Comparison of ENCODE assay signal across 19 cellular contexts in the genomic region with DNA sequence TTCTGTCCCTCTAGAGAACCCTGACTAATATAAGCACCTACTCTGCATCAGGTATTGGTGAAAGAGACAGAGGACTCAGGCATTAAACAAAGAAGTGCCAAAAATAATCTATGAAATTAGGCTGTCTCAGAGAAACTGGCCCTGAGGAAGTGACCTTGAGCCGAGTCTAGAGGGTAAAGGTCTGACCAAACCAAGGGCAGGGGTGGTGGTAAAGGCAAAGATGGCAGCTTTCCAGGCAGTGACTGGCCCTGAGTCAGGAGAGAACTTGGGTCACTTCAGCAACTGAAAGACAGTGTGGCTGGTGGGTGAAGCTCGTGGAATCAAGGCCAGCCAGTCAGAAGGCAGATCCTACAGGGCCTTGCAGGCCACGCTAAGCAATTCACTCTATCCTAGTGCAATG. TPM values are rescaled to one million over a fixed set of nuclear protein-coding genes. Genes with fewer than 3 reads are reported as not detected.
DNase-seq lines count a peak whose midpoint lies in the region; ATAC-seq and TF ChIP-seq lines count a peak whose summit lies in the region.
"Had no signal": no experiment of that assay in that cellular context is flagged by ENCODE, and none has a peak within 500 bp of the region (broad histone marks: within the 10 kb centered on the region; RNA-seq: fewer than 3 reads in every experiment).

No MANE protein-coding gene starts in this region.

- H3K4me1 Mint-ChIP-seq in stimulated activated memory B cell treated with anti-CD40 and anti-IgM and Interleukin-4, amounts not matched to agents 10 μg/mL and 1 μg/mL and 100 μg/mL, for 72 hours: peaks cover 39% of the 10 kb centered on the region
- H3K4me1 Mint-ChIP-seq in T-cell: peaks cover 28 to 39% (median 33%) of the 10 kb centered on the region in 3 donors

- no peaks in the 10 kb centered on the region for H3K27me3 ChIP-seq in adrenal gland
- H3K27me3 ChIP-seq in right lobe of liver: no peaks in the 10 kb centered on the region
- no peaks in the 10 kb centered on the region for H3K27me3 ChIP-seq in BE2C
- H3K27me3 ChIP-seq: body of pancreas, left lung, testis had no signal

- intact Hi-C loops in adrenal gland (cut with DNase I): no loop called here
- intact Hi-C loops in right lobe of liver (cut with DNase I): no loop called here

- POLR2A ChIA-PET in T-cell (lab: Charles Lee): interaction anchor here in 1 of 2 donors (0.5 kb wide), 1 partner anchor 793 kb away, joined by 4 read pairs; no protein-coding TSS in a partner anchor

- no peaks in the 10 kb centered on the region for H3K36me3 Mint-ChIP-seq in stimulated activated memory B cell treated with anti-CD40 and anti-IgM and Interleukin-4, amounts not matched to agents 10 μg/mL and 1 μg/mL and 100 μg/mL, for 72 hours
- H3K36me3 Mint-ChIP-seq in T-cell: peaks cover 4% of the 10 kb centered on the region

- no peak for TF ChIP-seq POLR2A in adrenal gland (IDR thresholded peaks at IDR 0.05)
- no peak for TF ChIP-seq POLR2A in right lobe of liver (IDR thresholded peaks at IDR 0.05)

- TF ChIP-seq CTCF in adrenal gland (IDR thresholded peaks at IDR 0.05) (no peak), right lobe of liver (IDR thresholded peaks at IDR 0.05) (no peak), BE2C (IDR thresholded peaks at IDR 0.05; ENCODE audit: low read depth, low read length) (no peak)

- no peaks in the 10 kb centered on the region for H3K36me3 ChIP-seq in adrenal gland (replicated peaks in 1 of 2)
- H3K36me3 ChIP-seq in right lobe of liver: no peaks in the 10 kb centered on the region
- no peaks in the 10 kb centered on the region for H3K36me3 ChIP-seq in BE2C
- H3K36me3 ChIP-seq: left lung had no signal

- CTCF ChIA-PET in T-cell (lab: Charles Lee): interaction anchor here in 1 of 2 donors (0.5 kb wide), 1 partner anchor 139 kb away, joined by 5 read pairs; no protein-coding TSS in a partner anchor

- peak; percentile 43 to 58 (median 47) for ATAC-seq in right lobe of liver
- no peak for ATAC-seq in stimulated activated memory B cell treated with anti-CD40 and anti-IgM and Interleukin-4, amounts not matched to agents 10 μg/mL and 1 μg/mL and 100 μg/mL, for 72 hours
- no peak for ATAC-seq in T-cell (replicated peaks in 1 of 4)
- ATAC-seq: body of pancreas, left lung had no signal

- no peaks in the 10 kb centered on the region for H3K9me3 Mint-ChIP-seq in stimulated activated memory B cell treated with anti-CD40 and anti-IgM and Interleukin-4, amounts not matched to agents 10 μg/mL and 1 μg/mL and 100 μg/mL, for 72 hours
- no peaks in the 10 kb centered on the region for H3K9me3 Mint-ChIP-seq in T-cell
- H3K9me3 Mint-ChIP-seq: activated naive CD4-positive, alpha-beta T cell treated with anti-CD3 and anti-CD28 coated beads, Interleukin-2, amount 50 U/mL, for 24 hours; HFFc6 had no signal

- H3K9me3 ChIP-seq in adrenal gland (replicated peaks in 1 of 3) (no peaks in the 10 kb centered on the region), right lobe of liver (no peaks in the 10 kb centered on the region), BE2C (no peaks in the 10 kb centered on the region)
- H3K9me3 ChIP-seq: body of pancreas, left lung, testis had no signal

- H3K27ac Mint-ChIP-seq in stimulated activated memory B cell treated with anti-CD40 and anti-IgM and Interleukin-4, amounts not matched to agents 10 μg/mL and 1 μg/mL and 100 μg/mL, for 72 hours: peak overlapping the region; percentile 12
- H3K27ac Mint-ChIP-seq in T-cell: no peak overlapping the region
- H3K27ac Mint-ChIP-seq: activated naive CD4-positive, alpha-beta T cell treated with anti-CD3 and anti-CD28 coated beads, Interleukin-2, amount 50 U/mL, for 24 hours; HFFc6 had no signal

- H3K4me3 ChIP-seq in adrenal gland: no peak overlapping the region
- no peak overlapping the region for H3K4me3 ChIP-seq in right lobe of liver
- H3K4me3 ChIP-seq in BE2C (ENCODE audit: low read depth, low read length): no peak overlapping the region
- H3K4me3 ChIP-seq: body of pancreas, left lung, testis had no signal

- peak overlapping the region in 1 of 5 donors; percentile 32 for H3K27ac ChIP-seq in adrenal gland
- H3K27ac ChIP-seq in right lobe of liver: peak overlapping the region in 1 of 3 donors; percentile 27
- H3K27ac ChIP-seq: parathyroid adenoma, testis had no signal

- H3K4me3 Mint-ChIP-seq in stimulated activated memory B cell treated with anti-CD40 and anti-IgM and Interleukin-4, amounts not matched to agents 10 μg/mL and 1 μg/mL and 100 μg/mL, for 72 hours: no peak overlapping the region
- no peak overlapping the region for H3K4me3 Mint-ChIP-seq in T-cell
- H3K4me3 Mint-ChIP-seq: activated naive CD4-positive, alpha-beta T cell treated with anti-CD3 and anti-CD28 coated beads, Interleukin-2, amount 50 U/mL, for 24 hours; HFFc6 had no signal

- DNase-seq in HT1080 (ENCODE audit: low read depth) (peak; percentile 28), adrenal gland (peak in 5 of 7 donors; percentile 47 to 58 (median 54)), right lobe of liver (peak in 2 of 3 donors; percentile 56 to 64), T-cell (no peak), BE2C (no peak)
- no peak for DNase-seq in central memory CD4-positive, alpha-beta T cell
- DNase-seq: activated CD4-positive, alpha-beta T cell treated with anti-CD3 and anti-CD28 coated beads, Interleukin-2, amount 50 U/mL, for 1 hour; activated T-cell treated with anti-CD3 and anti-CD28 coated beads, Interleukin-2, amount 50 U/mL, for 1 hour; C1 segment of cervical spinal cord; cortex of kidney; HFFc6; left lung; NK-92 treated with Interleukin-12 subunit alpha and Interleukin-12 subunit beta, amount 100 ng/mL, for 24 hours; stimulated activated CD4-positive, alpha-beta T cell treated with anti-CD3 and anti-CD28 coated beads, Interleukin-4, amount 100 ng/mL, for 24 hours; testis had no signal

- 32 to 56% (median 43%) methylated on average over 3 of the region's 3 CpGs for WGBS in adrenal gland, 4 donors
- 45% methylated on average over 3 of the region's 3 CpGs for WGBS in right lobe of liver (ENCODE audit: insufficient coverage, low coverage, low lambda C conversion rate, missing lambda C conversion rate)

- H3K27me3 Mint-ChIP-seq in stimulated activated memory B cell treated with anti-CD40 and anti-IgM and Interleukin-4, amounts not matched to agents 10 μg/mL and 1 μg/mL and 100 μg/mL, for 72 hours: no peaks in the 10 kb centered on the region
- no peaks in the 10 kb centered on the region for H3K27me3 Mint-ChIP-seq in T-cell
- H3K27me3 Mint-ChIP-seq: activated naive CD4-positive, alpha-beta T cell treated with anti-CD3 and anti-CD28 coated beads, Interleukin-2, amount 50 U/mL, for 24 hours had no signal

- H3K4me1 ChIP-seq in adrenal gland (replicated peaks in 1 of 2) (peaks cover 21 to 24% of the 10 kb centered on the region in 2 donors), right lobe of liver (peaks cover 0 to 31% (median 10%) of the 10 kb centered on the region in 4 donors), BE2C (no peaks in the 10 kb centered on the region)
- H3K4me1 ChIP-seq: parathyroid adenoma had no signal

RNA-seq across cellular contexts. Expression of gene CDKL1, which starts 30.6 kb away (rescaled TPM):
- 19.9 and 67.8 TPM in 2 replicates for total RNA-seq in HT1080 (2014; rRNA removed; shearing (Covaris generic))
- polyA plus RNA-seq in HT1080 (2015; cell fraction: cytosol; rRNA removed): 3.8 and 5.2 TPM in 2 replicates
- polyA plus RNA-seq in HT1080 (2015; cell fraction: nucleus; rRNA removed): 3.6 and 5.0 TPM in 2 replicates
- total RNA-seq in adrenal gland (10 to 100 TPM in 3 of 8 donors, 1 to 10 TPM in 5; 1.8 to 14.8 (median 7.6) TPM), right lobe of liver (1 to 10 TPM; 1.1 to 4.5 (median 2.8) TPM), T-cell (1 to 10 TPM; 4.6 to 7.7 (median 5.8) TPM)
- polyA plus RNA-seq in adrenal gland: 1 to 10 TPM; 1.5 to 8.3 (median 3.1) TPM
- polyA plus RNA-seq in BE2C (2012; ENCODE audit: insufficient read depth, insufficient read length, low read depth): 3.2 TPM

RNA-seq across cellular contexts. Expression of gene DMAC2L, which starts 54.0 kb away (rescaled TPM):
- total RNA-seq in HT1080 (2014; rRNA removed; shearing (Covaris generic)): 8.9 and 10.8 TPM in 2 replicates
- 15.9 and 16.9 TPM in 2 replicates for polyA plus RNA-seq in HT1080 (2015; cell fraction: cytosol; rRNA removed)
- 12.6 and 16.8 TPM in 2 replicates for polyA plus RNA-seq in HT1080 (2015; cell fraction: nucleus; rRNA removed)
- total RNA-seq in adrenal gland (10 to 100 TPM in 6 of 8 donors, 1 to 10 TPM in 2; 4.8 to 19.9 (median 13.7) TPM), right lobe of liver (10 to 100 TPM in 1 of 6 experiments, 1 to 10 TPM in 5; 4.1 to 10.9 (median 7.1) TPM), T-cell (10 to 100 TPM; 14.9 to 20.5 (median 19.0) TPM)
- polyA plus RNA-seq in adrenal gland: 10 to 100 TPM in 2 of 3 donors, 1 to 10 TPM in 1; 9.4 to 15.0 (median 12.3) TPM
- 12.4 TPM for polyA plus RNA-seq in BE2C (2012; ENCODE audit: insufficient read depth, insufficient read length, low read depth)

RNA-seq across cellular contexts. Expression of gene L2HGDH, which starts 54.1 kb away (rescaled TPM):
- total RNA-seq in HT1080 (2014; rRNA removed; shearing (Covaris generic)): 6.2 and 11.6 TPM in 2 replicates
- 5.9 and 7.8 TPM in 2 replicates for polyA plus RNA-seq in HT1080 (2015; cell fraction: cytosol; rRNA removed)
- polyA plus RNA-seq in HT1080 (2015; cell fraction: nucleus; rRNA removed): 4.8 and 6.6 TPM in 2 replicates
- 1 to 10 TPM; 1.3 to 8.9 (median 4.8) TPM for total RNA-seq in adrenal gland
- polyA plus RNA-seq in adrenal gland: 1 to 10 TPM; 1.2 to 5.7 (median 1.3) TPM
- total RNA-seq in right lobe of liver: 10 to 100 TPM in 1 of 6 experiments, 1 to 10 TPM in 5; 6.1 to 11.1 (median 6.9) TPM
- 1 to 10 TPM; 3.9 to 6.3 (median 4.4) TPM for total RNA-seq in T-cell
- 8.9 TPM for polyA plus RNA-seq in BE2C (2012; ENCODE audit: insufficient read depth, insufficient read length, low read depth)

Comparison
In these comparisons a context has a peak if more than half of its experiments do, and no peak if none do; other contexts are left out.
1. DNase-seq: peak in HT1080 (single experiment), adrenal gland (5 of 7) and right lobe of liver (2 of 3); none in T-cell (0 of 34), central memory CD4-positive, alpha-beta T cell (single experiment) and BE2C (single experiment).
2. ATAC-seq: peak in right lobe of liver (4 of 4); none in stimulated activated memory B cell treated with anti-CD40 and anti-IgM and Interleukin-4, amounts not matched to agents 10 μg/mL and 1 μg/mL and 100 μg/mL, for 72 hours (single experiment) and T-cell (0 of 4).